In the genomic region with DNA sequence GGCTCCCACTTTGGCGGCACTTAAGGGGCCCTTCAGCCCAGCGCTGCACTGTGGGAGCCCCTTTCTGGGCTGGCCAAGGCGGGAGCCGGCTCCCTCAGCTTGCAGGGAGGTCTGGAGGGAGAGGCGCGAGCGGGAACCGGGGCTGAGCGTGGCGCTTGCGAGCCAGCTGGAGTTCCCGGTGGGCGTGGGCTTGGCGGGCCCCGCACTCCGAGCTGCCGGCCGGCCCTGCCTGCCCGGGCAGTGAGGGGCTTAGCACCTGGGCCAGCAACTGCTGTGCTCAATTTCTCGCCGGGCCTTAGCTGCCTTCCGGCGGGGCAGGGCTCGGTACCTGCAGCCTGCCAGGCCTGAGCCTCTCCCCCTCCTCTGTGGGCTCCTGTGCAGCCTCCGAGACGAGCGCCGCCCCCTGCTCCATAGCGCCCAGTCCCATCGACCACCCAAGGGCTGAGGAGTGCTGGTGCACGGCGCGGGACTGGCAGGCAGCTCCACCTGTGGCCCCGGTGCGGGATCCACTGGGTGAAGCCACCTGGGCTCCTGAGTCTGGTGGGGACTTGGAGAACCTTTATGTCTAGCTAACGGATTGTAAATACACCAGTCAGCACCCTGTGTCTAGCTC, we compare ENCODE assay signal across 3 cellular contexts. TPM values are rescaled to one million over a fixed set of nuclear protein-coding genes. Genes with fewer than 3 reads are reported as not detected.
"Had no signal": no experiment of that assay in that cellular context is flagged by ENCODE, and none has a peak within 500 bp of the region (broad histone marks: within the 10 kb centered on the region; RNA-seq: fewer than 3 reads in every experiment).

No MANE protein-coding gene starts in this region.

RNA-seq across cellular contexts. Expression of a gene that starts 8.8 kb away (rescaled TPM):
- total RNA-seq: activated T-helper 1 cell treated with anti-CD3 and anti-CD28 coated beads, Interleukin-12 subunit alpha, Interleukin-12 subunit beta, Interleukin-2, Interleukin-4 antibody, amounts not matched to agents 30 ng/mL and 10 ng/mL and 1 ng/mL, durations not matched to agents 14 hours and 24 hours and 36 hours; lung microvascular endothelial cell; pulmonary artery endothelial cell had no signal
